Comparison of ENCODE assay signal across 1 cellular context in genomic region chr3:10505791-10506585, GRCh38.
TF ChIP-seq lines count a peak whose summit lies in the region.

No MANE protein-coding gene starts in this region.

TF ChIP-seq in HepG2, 621 proteins besides CTCF, POLR2A, EP300 and RAD21 (continued from another document):
- TF ChIP-seq IKZF5 (CRISPR knock-in tag; IDR thresholded peaks at IDR 0.05) = no peak
- peak; percentile 84; the same call in 1 of the 2 replicates for TF ChIP-seq ZBTB7A (CRISPR knock-in tag; IDR thresholded peaks at IDR 0.05)
- no peak for TF ChIP-seq ZNF124 (CRISPR knock-in tag; IDR thresholded peaks at IDR 0.05)
- 0 out of 2 replicates have a peak, but pooled peaks have one; percentile 19 for TF ChIP-seq HOXA3 (CRISPR knock-in tag; IDR thresholded peaks at IDR 0.05)
- peak; percentile 50 for TF ChIP-seq HNF4A (CRISPR knock-in tag; IDR thresholded peaks at IDR 0.05)
- 0 out of 2 replicates have a peak, but pooled peaks have one; percentile 19 for TF ChIP-seq MYC (CRISPR knock-in tag; IDR thresholded peaks at IDR 0.05; ENCODE audit: borderline replicate concordance)
- TF ChIP-seq ZKSCAN5 (CRISPR knock-in tag; IDR thresholded peaks at IDR 0.05) = no peak
- TF ChIP-seq JUNB (CRISPR knock-in tag; IDR thresholded peaks at IDR 0.05; ENCODE audit: borderline replicate concordance) = no peak
- no peak for TF ChIP-seq HBP1 (CRISPR knock-in tag; IDR thresholded peaks at IDR 0.05; ENCODE audit: low read depth)
- TF ChIP-seq SNAPC2 (CRISPR knock-in tag; IDR thresholded peaks at IDR 0.05) = no peak
- TF ChIP-seq ZBTB10 (CRISPR knock-in tag; IDR thresholded peaks at IDR 0.05; ENCODE audit: borderline replicate concordance) = peak; percentile 85; the same call in 1 of the 2 replicates
- TF ChIP-seq UBTF (CRISPR knock-in tag; IDR thresholded peaks at IDR 0.05) = 0 out of 2 replicates have a peak, but pooled peaks have one; percentile 35
- no peak for TF ChIP-seq MLXIP (CRISPR knock-in tag; IDR thresholded peaks at IDR 0.05; ENCODE audit: borderline replicate concordance)
- no peak for TF ChIP-seq MYNN (CRISPR knock-in tag; IDR thresholded peaks at IDR 0.05; ENCODE audit: low read depth)
- TF ChIP-seq MED1 (CRISPR knock-in tag; IDR thresholded peaks at IDR 0.05) = peak; percentile 35; the same call in 1 of the 2 replicates
- TF ChIP-seq MTA1 (CRISPR knock-in tag; IDR thresholded peaks at IDR 0.05; ENCODE audit: borderline replicate concordance) = 0 out of 2 replicates have a peak, but pooled peaks have one; percentile 16
- peak; percentile 65; the same call in 1 of the 2 replicates for TF ChIP-seq ZSCAN25 (CRISPR knock-in tag; IDR thresholded peaks at IDR 0.05)
- TF ChIP-seq ZBTB46 (CRISPR knock-in tag; IDR thresholded peaks at IDR 0.05; ENCODE audit: borderline replicate concordance) = peak; percentile 29; the same call in 1 of the 2 replicates
- 0 out of 2 replicates have a peak, but pooled peaks have one; percentile 29 for TF ChIP-seq ZNF33A (CRISPR knock-in tag; IDR thresholded peaks at IDR 0.05; ENCODE audit: borderline replicate concordance)
- TF ChIP-seq PATZ1 (CRISPR knock-in tag; IDR thresholded peaks at IDR 0.05) = peak; percentile 76
- TF ChIP-seq CBX2 (IDR thresholded peaks at IDR 0.05; ENCODE audit: low read depth, low read length) = no peak
- TF ChIP-seq CBX2 (CRISPR knock-in tag; IDR thresholded peaks at IDR 0.05; ENCODE audit: low read depth) = peak; percentile 23; the same call in 1 of the 2 replicates
- TF ChIP-seq GLMP (CRISPR knock-in tag; IDR thresholded peaks at IDR 0.05; ENCODE audit: borderline replicate concordance) = no peak
- peak; percentile 23; the same call in 1 of the 2 replicates for TF ChIP-seq HNF4G (IDR thresholded peaks at IDR 0.05; ENCODE audit: borderline replicate concordance, low read depth, low read length)
- TF ChIP-seq HNF4G (CRISPR knock-in tag; IDR thresholded peaks at IDR 0.05; ENCODE audit: borderline replicate concordance, low read depth) = no peak
- 0 out of 2 replicates have a peak, but pooled peaks have one; percentile 33 for TF ChIP-seq NFKB2 (CRISPR knock-in tag; IDR thresholded peaks at IDR 0.05; ENCODE audit: borderline replicate concordance)
- no peak for TF ChIP-seq ZNF510 (CRISPR knock-in tag; IDR thresholded peaks at IDR 0.05; ENCODE audit: low read depth)
- TF ChIP-seq ZFY (CRISPR knock-in tag; IDR thresholded peaks at IDR 0.05) = 0 out of 2 replicates have a peak, but pooled peaks have one; percentile 23
- peak; percentile 74; the same call in 1 of the 2 replicates for TF ChIP-seq PRDM10 (CRISPR knock-in tag; IDR thresholded peaks at IDR 0.05; ENCODE audit: low read depth)
- 0 out of 2 replicates have a peak, but pooled peaks have one; percentile 11 for TF ChIP-seq HES4 (CRISPR knock-in tag; IDR thresholded peaks at IDR 0.05; ENCODE audit: borderline replicate concordance)
- no peak for TF ChIP-seq ZNF772 (CRISPR knock-in tag; IDR thresholded peaks at IDR 0.05)
- TF ChIP-seq MED13 (CRISPR knock-in tag; IDR thresholded peaks at IDR 0.05) = no peak
- 0 out of 2 replicates have a peak, but pooled peaks have one; percentile 10 for TF ChIP-seq YEATS4 (CRISPR knock-in tag; IDR thresholded peaks at IDR 0.05; ENCODE audit: borderline replicate concordance)
- peak; percentile 54 for TF ChIP-seq ZNF629 (CRISPR knock-in tag; conservative IDR thresholded peaks at IDR 0.05)
- TF ChIP-seq ZBTB7B (CRISPR knock-in tag; IDR thresholded peaks at IDR 0.05) = peak; percentile 36; the same call in 1 of the 2 replicates
- peak; percentile 52; the same call in 1 of the 2 replicates for TF ChIP-seq ZNF225 (CRISPR knock-in tag; IDR thresholded peaks at IDR 0.05)
